In genomic region chrX:134999469-134999868, GRCh38 we compare ENCODE assay signal across 8 cellular contexts. TPM values are rescaled to one million over a fixed set of nuclear protein-coding genes. Genes with fewer than 3 reads are reported as not detected.
A peak's percentile ranks its signal among the peaks of the same experiment; 100 is the strongest.
DNase-seq lines count a peak whose midpoint lies in the region; ATAC-seq and TF ChIP-seq lines count a peak whose summit lies in the region.

No MANE protein-coding gene starts in this region.

- H3K36me3 Mint-ChIP-seq in progenitor cell of endocrine pancreas (ENCODE audit: insufficient read depth), result no peaks in the 10 kb centered on the region
- no peaks in the 10 kb centered on the region for H3K36me3 Mint-ChIP-seq in activated naive CD8-positive, alpha-beta T cell treated with anti-CD3 and anti-CD28 coated beads, Interleukin-2, amount 50 U/mL, for 24 hours (ENCODE audit: low read depth)

- no peaks in the 10 kb centered on the region for H3K27me3 ChIP-seq in H7 (ENCODE audit: control insufficient read depth, insufficient read depth, low read length)

- H3K4me3 ChIP-seq in AG10803 (ENCODE audit: low read length), result no peak overlapping the region
- no peak overlapping the region for H3K4me3 ChIP-seq in H7 (ENCODE audit: insufficient read depth, low read depth, low read length)
- H3K4me3 ChIP-seq in epithelial cell of esophagus (ENCODE audit: low read length), result no peak overlapping the region
- H3K4me3 ChIP-seq in lower leg skin (ENCODE audit: low read depth, poor library complexity, severe bottlenecking), result no peak overlapping the region

- no peak overlapping the region for H3K4me3 Mint-ChIP-seq in progenitor cell of endocrine pancreas (ENCODE audit: low read depth)
- no peak overlapping the region for H3K4me3 Mint-ChIP-seq in activated naive CD8-positive, alpha-beta T cell treated with anti-CD3 and anti-CD28 coated beads, Interleukin-2, amount 50 U/mL, for 24 hours

- no peaks in the 10 kb centered on the region for H3K27me3 Mint-ChIP-seq in progenitor cell of endocrine pancreas
- H3K27me3 Mint-ChIP-seq in activated naive CD8-positive, alpha-beta T cell treated with anti-CD3 and anti-CD28 coated beads, Interleukin-2, amount 50 U/mL, for 24 hours, result no peaks in the 10 kb centered on the region

- peaks cover 7% of the 10 kb centered on the region for H3K9me3 Mint-ChIP-seq in progenitor cell of endocrine pancreas (ENCODE audit: low read depth)
- no peaks in the 10 kb centered on the region for H3K9me3 Mint-ChIP-seq in activated naive CD8-positive, alpha-beta T cell treated with anti-CD3 and anti-CD28 coated beads, Interleukin-2, amount 50 U/mL, for 24 hours

- ATAC-seq in activated naive CD8-positive, alpha-beta T cell treated with anti-CD3 and anti-CD28 coated beads, Interleukin-2, amount 50 U/mL, for 24 hours, result no peak

- H3K27ac Mint-ChIP-seq in progenitor cell of endocrine pancreas, result no peak overlapping the region
- no peak overlapping the region for H3K27ac Mint-ChIP-seq in activated naive CD8-positive, alpha-beta T cell treated with anti-CD3 and anti-CD28 coated beads, Interleukin-2, amount 50 U/mL, for 24 hours

- no peaks in the 10 kb centered on the region for H3K36me3 ChIP-seq in H7 (replicated peaks; ENCODE audit: control insufficient read depth, insufficient read depth, low read length)

- H3K4me1 Mint-ChIP-seq in progenitor cell of endocrine pancreas (ENCODE audit: low read depth), result no peaks in the 10 kb centered on the region
- H3K4me1 Mint-ChIP-seq in activated naive CD8-positive, alpha-beta T cell treated with anti-CD3 and anti-CD28 coated beads, Interleukin-2, amount 50 U/mL, for 24 hours, result peaks cover 12% of the 10 kb centered on the region

- peak; percentile 60 for DNase-seq in AG10803 (ENCODE audit: low read depth)
- peak; percentile 49 for DNase-seq in H7
- peak; percentile 27 for DNase-seq in NOMO-1 treated with dmso at 0.1 percent for 144 hours (lab: John Stamatoyannopoulos, UW; ENCODE audit: unreplicated experiment)
- peak; percentile 43 for DNase-seq in epithelial cell of esophagus (ENCODE audit: low read depth)
- DNase-seq in progenitor cell of endocrine pancreas (ENCODE audit: low spot score, unreplicated experiment), result no peak
- DNase-seq in activated naive CD8-positive, alpha-beta T cell treated with anti-CD3 and anti-CD28 coated beads, Interleukin-2, amount 50 U/mL, for 24 hours, result no peak
- no peak for DNase-seq in lower leg skin (ENCODE audit: low spot score in 2 of 2)
- no peak for DNase-seq in ecto neural progenitor cell (ENCODE audit: low spot score)

- no peak for TF ChIP-seq POLR2A in lower leg skin (IDR thresholded peaks at IDR 0.05)

- intact Hi-C loops in lower leg skin (cut with DNase I; ENCODE audit: low total_unique reads), result no loop called here

- TF ChIP-seq CTCF in AG10803 (conservative IDR thresholded peaks at IDR 0.05; ENCODE audit: low read length) (peak; percentile 57), epithelial cell of esophagus (IDR thresholded peaks at IDR 0.05; ENCODE audit: insufficient read depth, low read depth, low read length, missing control alignments) (peak; percentile 45), progenitor cell of endocrine pancreas (IDR thresholded peaks at IDR 0.05; ENCODE audit: unreplicated experiment) (peak; percentile 48), lower leg skin (IDR thresholded peaks at IDR 0.05) (no peak)

- WGBS in lower leg skin, 2 donors, result 22% methylated on average over 4 of the region's 4 CpGs

RNA-seq across cellular contexts. Expression of gene SMIM10, which starts 8.7 kb away (rescaled TPM):
- 2.3 and 3.0 TPM in 2 replicates for total RNA-seq in H7 (2014; rRNA removed; shearing (Covaris generic))
- total RNA-seq in progenitor cell of endocrine pancreas, result 2.2 TPM in 2 replicates
- total RNA-seq in lower leg skin, result 1 to 10 TPM in 1 of 4 donors, under 1 TPM in 1, not detected in 2; 0.56 to 2.7 TPM

RNA-seq across cellular contexts. Expression of gene RTL8B, which starts 22.9 kb away (rescaled TPM):
- 6.8 and 10.1 TPM in 2 replicates for total RNA-seq in H7 (2014; rRNA removed; shearing (Covaris generic))
- total RNA-seq in progenitor cell of endocrine pancreas (18.7 and 20.4 TPM in 2 replicates), lower leg skin (10 to 100 TPM in 3 of 4 donors, 1 to 10 TPM in 1; 9.9 to 11.3 (median 10.7) TPM)

RNA-seq across cellular contexts. Expression of gene RTL8C, which starts 32.7 kb away (rescaled TPM):
- 58.9 and 59.9 TPM in 2 replicates for total RNA-seq in H7 (2014; rRNA removed; shearing (Covaris generic))
- total RNA-seq in progenitor cell of endocrine pancreas, result 101 and 107 TPM in 2 replicates
- total RNA-seq in lower leg skin, result 10 to 100 TPM; 37.3 to 54.5 (median 46.8) TPM

RNA-seq across cellular contexts. Expression of gene RTL8A, which starts 52.5 kb away (rescaled TPM):
- total RNA-seq in H7 (2014; rRNA removed; shearing (Covaris generic)), result 47.9 and 53.7 TPM in 2 replicates
- total RNA-seq in progenitor cell of endocrine pancreas (63.5 and 72.5 TPM in 2 replicates), lower leg skin (10 to 100 TPM; 15.9 to 39.4 (median 23.6) TPM)

Comparison
In these comparisons a context has a peak if more than half of its experiments do, and no peak if none do; other contexts are left out.
1. DNase-seq: peak in AG10803 (single experiment), H7 (single experiment), NOMO-1 treated with dmso at 0.1 percent for 144 hours (single experiment) and epithelial cell of esophagus (single experiment); none in progenitor cell of endocrine pancreas (single experiment), activated naive CD8-positive, alpha-beta T cell treated with anti-CD3 and anti-CD28 coated beads, Interleukin-2, amount 50 U/mL, for 24 hours (single experiment), lower leg skin (0 of 2) and ecto neural progenitor cell (single experiment).
2. CTCF ChIP-seq: peak in AG10803 (single experiment), epithelial cell of esophagus (single experiment) and progenitor cell of endocrine pancreas (single experiment); none in lower leg skin (0 of 3).